In genomic region chr6:45784250-45784649, GRCh38 we compare ENCODE assay signal across 21 cellular contexts.
"Had no signal": no experiment of that assay in that cellular context is flagged by ENCODE, and none has a peak within 500 bp of the region (broad histone marks: within the 10 kb centered on the region; RNA-seq: fewer than 3 reads in every experiment).

No MANE protein-coding gene starts in this region.

- H3K4me3 ChIP-seq: left ventricle myocardium inferior, lung, mucosa of descending colon, ovary, right atrium auricular region, right lobe of liver, stomach, testis, tibial artery, upper lobe of right lung had no signal

- FAIRE-seq: islet of Langerhans, urothelium cell line had no signal

- ATAC-seq: mucosa of descending colon; naive thymus-derived CD4-positive, alpha-beta T cell; natural killer cell treated with Interleukin-12 subunit alpha and Interleukin-12 subunit beta and Interleukin-15 and Interleukin-18, amount 100 ng/mL, for 72 hours; right lobe of liver; stimulated activated naive B cell treated with anti-CD40 and anti-IgM and Interleukin-4, amounts not matched to agents 10 μg/mL and 1 μg/mL and 100 μg/mL, for 72 hours; stimulated activated naive CD8-positive, alpha-beta T cell treated with anti-CD3 and anti-CD28 coated beads, Interleukin-15, Interleukin-2, amounts not matched to agents 100 U/mL and 50 U/mL, for 24 hours; upper lobe of right lung had no signal

- H3K27ac ChIP-seq: left ventricle myocardium inferior, ovary, right atrium auricular region, right lobe of liver, stomach, testis, tibial artery, upper lobe of right lung had no signal

- H3K36me3 ChIP-seq: left ventricle myocardium inferior, ovary, right atrium auricular region, right lobe of liver, stomach, tibial artery, upper lobe of right lung had no signal

- H3K9me3 ChIP-seq: left ventricle myocardium inferior, mucosa of descending colon, ovary, right atrium auricular region, right lobe of liver, stomach, testis, tibial artery, upper lobe of right lung had no signal

- H3K27me3 ChIP-seq: ovary, right atrium auricular region, right lobe of liver, stomach, testis, tibial artery, upper lobe of right lung had no signal

- H3K4me1 ChIP-seq: left ventricle myocardium inferior, right atrium auricular region, right lobe of liver, stomach, testis, tibial artery, upper lobe of right lung had no signal

- DNase-seq: immature natural killer cell; left ventricle myocardium inferior; midbrain; mucosa of descending colon; naive thymus-derived CD4-positive, alpha-beta T cell; right lobe of liver; stimulated activated CD4-positive, alpha-beta T cell treated with anti-CD3 and anti-CD28 coated beads, Interleukin-12 subunit alpha, Interleukin-12 subunit beta, amount 100 ng/mL, for 4 hours; stimulated activated CD4-positive, alpha-beta T cell treated with anti-CD3 and anti-CD28 coated beads, Interleukin-2, amount 100 ng/mL, for 24 hours; stimulated activated CD4-positive, alpha-beta T cell treated with anti-CD3 and anti-CD28 coated beads, Interleukin-4, amount 100 ng/mL, for 1 hour; stimulated activated naive B cell treated with anti-CD40 and anti-IgM and Interleukin-4, amounts not matched to agents 10 μg/mL and 1 μg/mL and 100 μg/mL, for 72 hours; stimulated activated naive CD8-positive, alpha-beta T cell treated with anti-CD3 and anti-CD28 coated beads, Interleukin-15, Interleukin-2, amounts not matched to agents 100 U/mL and 50 U/mL, for 24 hours; stomach; testis; tibial artery; upper lobe of right lung had no signal
